ENCODE assay signal across 2 cellular contexts in the genomic region with DNA sequence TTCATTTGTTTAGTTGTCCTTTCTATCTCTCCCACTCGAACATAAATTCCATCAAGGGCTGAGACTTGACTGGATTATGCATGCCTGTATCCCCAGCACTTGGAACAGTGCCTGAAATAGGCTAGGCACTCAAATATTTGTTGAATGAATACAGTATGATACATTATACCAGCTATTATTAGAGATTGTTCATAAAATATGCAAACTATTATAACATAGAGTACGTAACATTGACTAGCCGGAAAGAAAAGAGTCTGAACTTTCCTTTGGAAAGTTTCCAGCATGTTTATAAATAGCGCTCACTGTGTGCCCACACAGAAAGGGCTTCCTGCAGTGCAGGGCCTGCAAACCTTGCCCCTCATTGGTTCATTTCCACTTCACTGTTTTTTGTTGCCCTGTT.
TF ChIP-seq lines count a peak whose summit lies in the region.

No MANE protein-coding gene starts in this region.

TF ChIP-seq in HEK293, 187 proteins besides CTCF, POLR2A, EP300 and RAD21 (continued from another document):
- TF ChIP-seq ZNF132 (tag by site-specific recombination; IDR thresholded peaks at IDR 0.05; ENCODE audit: borderline replicate concordance) (no peak), ZBTB17 (tag by site-specific recombination; IDR thresholded peaks at IDR 0.05) (0 out of 2 replicates have a peak, but pooled peaks have one; percentile 19), MEIS1 (CRISPR knock-in tag; IDR thresholded peaks at IDR 0.05; ENCODE audit: borderline replicate concordance) (no peak), ZNF768 (tag by site-specific recombination; IDR thresholded peaks at IDR 0.05) (no peak), ZNF629 (tag by site-specific recombination; IDR thresholded peaks at IDR 0.05) (no peak), ZNF473 (tag by site-specific recombination; IDR thresholded peaks at IDR 0.05) (no peak), ZNF529 (tag by site-specific recombination; IDR thresholded peaks at IDR 0.05; ENCODE audit: insufficient replicate concordance) (no peak), ZNF175 (tag by site-specific recombination; IDR thresholded peaks at IDR 0.05) (no peak), ZNF433 (tag by site-specific recombination; IDR thresholded peaks at IDR 0.05; ENCODE audit: low read depth) (no peak), ZNF211 (tag by site-specific recombination; IDR thresholded peaks at IDR 0.05; ENCODE audit: low read depth) (no peak), SCRT2 (tag by site-specific recombination; IDR thresholded peaks at IDR 0.05) (no peak)
- TF ChIP-seq, protein P1, sequence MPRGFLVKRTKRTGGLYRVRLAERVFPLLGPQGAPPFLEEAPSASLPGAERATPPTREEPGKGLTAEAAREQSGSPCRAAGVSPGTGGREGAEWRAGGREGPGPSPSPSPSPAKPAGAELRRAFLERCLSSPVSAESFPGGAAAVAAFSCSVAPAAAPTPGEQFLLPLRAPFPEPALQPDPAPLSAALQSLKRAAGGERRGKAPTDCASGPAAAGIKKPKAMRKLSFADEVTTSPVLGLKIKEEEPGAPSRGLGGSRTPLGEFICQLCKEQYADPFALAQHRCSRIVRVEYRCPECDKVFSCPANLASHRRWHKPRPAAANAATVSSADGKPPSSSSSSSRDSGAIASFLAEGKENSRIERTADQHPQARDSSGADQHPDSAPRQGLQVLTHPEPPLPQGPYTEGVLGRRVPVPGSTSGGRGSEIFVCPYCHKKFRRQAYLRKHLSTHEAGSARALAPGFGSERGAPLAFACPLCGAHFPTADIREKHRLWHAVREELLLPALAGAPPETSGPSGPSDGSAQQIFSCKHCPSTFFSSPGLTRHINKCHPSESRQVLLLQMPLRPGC (tag by site-specific recombination; IDR thresholded peaks at IDR 0.05) = no peak

TF ChIP-seq in SK-N-SH, 30 proteins besides CTCF, POLR2A, EP300 and RAD21 (continued from another document):
- TF ChIP-seq, protein P2, sequence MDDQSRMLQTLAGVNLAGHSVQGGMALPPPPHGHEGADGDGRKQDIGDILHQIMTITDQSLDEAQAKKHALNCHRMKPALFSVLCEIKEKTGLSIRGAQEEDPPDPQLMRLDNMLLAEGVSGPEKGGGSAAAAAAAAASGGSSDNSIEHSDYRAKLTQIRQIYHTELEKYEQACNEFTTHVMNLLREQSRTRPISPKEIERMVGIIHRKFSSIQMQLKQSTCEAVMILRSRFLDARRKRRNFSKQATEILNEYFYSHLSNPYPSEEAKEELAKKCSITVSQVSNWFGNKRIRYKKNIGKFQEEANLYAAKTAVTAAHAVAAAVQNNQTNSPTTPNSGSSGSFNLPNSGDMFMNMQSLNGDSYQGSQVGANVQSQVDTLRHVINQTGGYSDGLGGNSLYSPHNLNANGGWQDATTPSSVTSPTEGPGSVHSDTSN (IDR thresholded peaks at IDR 0.05) = peak; percentile 74
- TF ChIP-seq, protein P3, sequence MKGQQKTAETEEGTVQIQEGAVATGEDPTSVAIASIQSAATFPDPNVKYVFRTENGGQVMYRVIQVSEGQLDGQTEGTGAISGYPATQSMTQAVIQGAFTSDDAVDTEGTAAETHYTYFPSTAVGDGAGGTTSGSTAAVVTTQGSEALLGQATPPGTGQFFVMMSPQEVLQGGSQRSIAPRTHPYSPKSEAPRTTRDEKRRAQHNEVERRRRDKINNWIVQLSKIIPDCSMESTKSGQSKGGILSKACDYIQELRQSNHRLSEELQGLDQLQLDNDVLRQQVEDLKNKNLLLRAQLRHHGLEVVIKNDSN (IDR thresholded peaks at IDR 0.05; ENCODE audit: borderline replicate concordance, low read depth) = no peak
- TF ChIP-seq TEAD4 (IDR thresholded peaks at IDR 0.05; ENCODE audit: borderline replicate concordance, insufficient read depth) (peak; percentile 54; the same call in 1 of the 2 replicates), MEF2A (IDR thresholded peaks at IDR 0.05; ENCODE audit: borderline replicate concordance, low read depth) (peak; percentile 97), NFIC (IDR thresholded peaks at IDR 0.05; ENCODE audit: borderline replicate concordance) (peak; percentile 87)
- TF ChIP-seq, protein P4, sequence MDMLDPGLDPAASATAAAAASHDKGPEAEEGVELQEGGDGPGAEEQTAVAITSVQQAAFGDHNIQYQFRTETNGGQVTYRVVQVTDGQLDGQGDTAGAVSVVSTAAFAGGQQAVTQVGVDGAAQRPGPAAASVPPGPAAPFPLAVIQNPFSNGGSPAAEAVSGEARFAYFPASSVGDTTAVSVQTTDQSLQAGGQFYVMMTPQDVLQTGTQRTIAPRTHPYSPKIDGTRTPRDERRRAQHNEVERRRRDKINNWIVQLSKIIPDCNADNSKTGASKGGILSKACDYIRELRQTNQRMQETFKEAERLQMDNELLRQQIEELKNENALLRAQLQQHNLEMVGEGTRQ (IDR thresholded peaks at IDR 0.05; ENCODE audit: borderline replicate concordance, low read depth, low read length) = no peak
